In genomic region chr19:47487551-47488515, GRCh38 we compare ENCODE assay signal across 16 cellular contexts. TPM values are rescaled to one million over a fixed set of nuclear protein-coding genes. Genes with fewer than 3 reads are reported as not detected.
A peak's percentile ranks its signal among the peaks of the same experiment; 100 is the strongest.
DNase-seq lines count a peak whose midpoint lies in the region; ATAC-seq and TF ChIP-seq lines count a peak whose summit lies in the region.
"Had no signal": no experiment of that assay in that cellular context is flagged by ENCODE, and none has a peak within 500 bp of the region (broad histone marks: within the 10 kb centered on the region; RNA-seq: fewer than 3 reads in every experiment).

No MANE protein-coding gene starts in this region.

- H3K36me3 ChIP-seq in mucosa of descending colon (ENCODE audit: low read depth): no peaks in the 10 kb centered on the region

- DNase-seq in Calu3 (no peak), mucosa of descending colon (peak in 2 of 3 donors; percentile 20 to 39), COR-L47 (lab: John Stamatoyannopoulos, UW) (no peak)
- DNase-seq: CD4-positive, CD25-positive, alpha-beta regulatory T cell; esophagus squamous epithelium; NCI-H2171; stimulated activated naive CD4-positive, alpha-beta T cell treated with Interleukin-2 at 50 U/mL for 16 hours had no signal

- no peak for ATAC-seq in mucosa of descending colon
- ATAC-seq in HG03108 (IDR thresholded peaks at IDR 0.05; ENCODE audit: unreplicated experiment): no peak
- ATAC-seq in HG03159 (IDR thresholded peaks at IDR 0.05; ENCODE audit: unreplicated experiment): no peak
- ATAC-seq: left lobe of liver, right lobe of liver, WTC11 had no signal

- no peaks in the 10 kb centered on the region for H3K9me3 ChIP-seq in mucosa of descending colon
- H3K9me3 ChIP-seq: esophagus squamous epithelium, right lobe of liver had no signal

- no peak overlapping the region for H3K4me3 Mint-ChIP-seq in Calu3 (ENCODE audit: low read depth, unreplicated experiment)
- H3K4me3 Mint-ChIP-seq: dendritic cell treated with granulocyte-macrophage colony-stimulating factor and Interleukin-4, amounts not matched to agents 40 ng/mL and 50 ng/mL, for 4 days; WTC11 had no signal

- CTCF ChIA-PET in Calu3 (lab: Charles Lee): interaction anchor here (0.6 kb wide), 1 partner anchor 865 kb away, joined by 3 read pairs; no protein-coding TSS in a partner anchor

- H3K36me3 Mint-ChIP-seq in Calu3 (ENCODE audit: insufficient read depth, unreplicated experiment): peaks cover 82% of the 10 kb centered on the region

- peak overlapping the region; percentile 4; the same call in 1 of the 2 replicates for H3K27ac ChIP-seq in VCaP
- H3K27ac ChIP-seq: esophagus squamous epithelium, right lobe of liver, SK-N-MC had no signal

- intact Hi-C loops in Calu3 (cut with micrococcal nuclease; ENCODE audit: unreplicated experiment) (no loop called here), mucosa of descending colon (cut with DNase I, micrococcal nuclease) (no loop called here)

- no peaks in the 10 kb centered on the region for H3K27me3 Mint-ChIP-seq in Calu3 (ENCODE audit: unreplicated experiment)
- H3K27me3 Mint-ChIP-seq: CD4-positive, CD25-positive, alpha-beta regulatory T cell; dendritic cell treated with granulocyte-macrophage colony-stimulating factor and Interleukin-4, amounts not matched to agents 40 ng/mL and 50 ng/mL, for 4 days had no signal

- TF ChIP-seq POLR2A in GM18526 (IDR thresholded peaks at IDR 0.05; ENCODE audit: extremely low read depth, insufficient read length): peak; percentile 7

- peaks cover 14% of the 10 kb centered on the region for H3K4me1 Mint-ChIP-seq in Calu3 (ENCODE audit: low read depth, unreplicated experiment)

- no peak for TF ChIP-seq CTCF in Calu3 (IDR thresholded peaks at IDR 0.05; ENCODE audit: unreplicated experiment)
- no peak for TF ChIP-seq CTCF in VCaP (conservative IDR thresholded peaks at IDR 0.05)
- no peak for TF ChIP-seq CTCF in mucosa of descending colon (IDR thresholded peaks at IDR 0.05)

- no peak overlapping the region for H3K4me3 ChIP-seq in mucosa of descending colon
- H3K4me3 ChIP-seq: esophagus squamous epithelium, right lobe of liver, SK-N-MC had no signal

- TSS peak; percentile 33 for BruUV-seq in Calu3 (replicated peaks; lab: Mats Ljungman, UMichigan)

- H3K4me1 ChIP-seq in mucosa of descending colon (ENCODE audit: low read depth): peaks cover 8% of the 10 kb centered on the region
- H3K4me1 ChIP-seq: right lobe of liver had no signal

- no peak overlapping the region for H3K27ac Mint-ChIP-seq in Calu3 (ENCODE audit: unreplicated experiment)
- H3K27ac Mint-ChIP-seq: dendritic cell treated with granulocyte-macrophage colony-stimulating factor and Interleukin-4, amounts not matched to agents 40 ng/mL and 50 ng/mL, for 4 days; WTC11 had no signal

- H3K9me3 Mint-ChIP-seq in Calu3 (ENCODE audit: low read depth, unreplicated experiment): no peaks in the 10 kb centered on the region
- H3K9me3 Mint-ChIP-seq: CD4-positive, CD25-positive, alpha-beta regulatory T cell; dendritic cell treated with granulocyte-macrophage colony-stimulating factor and Interleukin-4, amounts not matched to agents 40 ng/mL and 50 ng/mL, for 4 days; WTC11 had no signal

RNA-seq across cellular contexts. Expression of gene KPTN, which starts 3.8 kb away (rescaled TPM):
- 22.8 and 24.0 TPM in 2 replicates for total RNA-seq in Calu3 (2022)
- 1 to 10 TPM; 5.5 to 8.9 (median 8.9) TPM for total RNA-seq in mucosa of descending colon

RNA-seq across cellular contexts. Expression of gene SLC8A2, which starts 16.1 kb away (rescaled TPM):
- 0.12 and 0.33 TPM in 2 replicates for total RNA-seq in Calu3 (2022)
- 10 to 100 TPM in 1 of 3 donors, 1 to 10 TPM in 1, under 1 TPM in 1; 0.75 to 17.5 (median 2.1) TPM for total RNA-seq in mucosa of descending colon
- total RNA-seq: CD4-positive, CD25-positive, alpha-beta regulatory T cell had no signal

RNA-seq across cellular contexts. Expression of gene NAPA, which starts 27.0 kb away (rescaled TPM):
- 158 and 181 TPM in 2 replicates for total RNA-seq in Calu3 (2022)
- 100 to 1,000 TPM; 109 to 145 (median 124) TPM for total RNA-seq in mucosa of descending colon

Comparison
In these comparisons a context has a peak if more than half of its experiments do, and no peak if none do; other contexts are left out.
1. DNase-seq: peak in mucosa of descending colon (2 of 3); none in Calu3 (single experiment) and COR-L47 (single experiment).